16 cellular contexts compared by ENCODE assay signal in the genomic region with DNA sequence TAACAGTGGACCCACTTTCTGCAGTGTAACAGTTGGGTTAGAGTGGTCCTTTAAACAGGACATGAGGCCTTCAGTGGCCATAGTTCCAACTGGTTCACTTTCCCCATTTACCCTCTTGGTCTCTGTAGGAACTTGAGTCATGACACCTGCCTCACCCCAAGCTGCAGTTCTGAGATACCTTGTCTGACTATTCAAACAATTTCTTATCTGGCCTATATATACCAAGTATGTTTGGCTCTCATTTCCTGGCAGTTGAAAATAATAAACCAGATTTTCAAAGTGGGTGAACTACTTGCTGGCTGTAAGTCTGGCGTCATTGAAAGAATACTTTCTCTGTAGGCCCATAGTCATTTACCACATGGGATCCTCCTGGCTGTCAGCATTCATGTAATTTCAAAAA.
"Had no signal": no experiment of that assay in that cellular context is flagged by ENCODE, and none has a peak within 500 bp of the region (broad histone marks: within the 10 kb centered on the region; RNA-seq: fewer than 3 reads in every experiment).

No MANE protein-coding gene starts in this region.

- H3K27me3 ChIP-seq: neural progenitor cell, ovary, testis, vagina had no signal

- H3K4me3 ChIP-seq: coronary artery, neural progenitor cell, ovary, testis, vagina had no signal

- H3K27ac ChIP-seq: coronary artery, neural progenitor cell, ovary, testis, vagina had no signal

- DNase-seq: activated CD4-positive, alpha-beta T cell treated with anti-CD3 and anti-CD28 coated beads for 4 hours; activated CD8-positive, alpha-beta memory T cell treated with anti-CD3 and anti-CD28 coated beads, Interleukin-2, amount 50 U/mL, for 48 hours; activated CD8-positive, alpha-beta T cell treated with anti-CD3 and anti-CD28 coated beads, Interleukin-2, amount 10 ng/mL, durations not matched to agents 7 days and 5 days; activated naive CD4-positive, alpha-beta T cell; activated naive CD8-positive, alpha-beta T cell treated with anti-CD3 and anti-CD28 coated beads, Interleukin-2, amount 50 U/mL, for 24 hours; caudate nucleus; effector CD8-positive, alpha-beta T cell; immature natural killer cell; ovary; stimulated activated CD4-positive, alpha-beta T cell treated with anti-CD3 and anti-CD28 coated beads, Interleukin-4, amount 100 ng/mL, for 1 hour; stimulated activated CD8-positive, alpha-beta memory T cell treated with anti-CD3 and anti-CD28 coated beads, Interleukin-4, amount 100 ng/mL, for 48 hours; testis had no signal

- H3K9ac ChIP-seq: neural progenitor cell had no signal

- ATAC-seq: activated CD8-positive, alpha-beta T cell treated with anti-CD3 and anti-CD28 coated beads, Interleukin-2, amount 10 ng/mL, durations not matched to agents 7 days and 5 days; activated naive CD8-positive, alpha-beta T cell treated with anti-CD3 and anti-CD28 coated beads, Interleukin-2, amount 50 U/mL, for 24 hours; left lobe of liver had no signal

- H3K36me3 ChIP-seq: neural progenitor cell, ovary, vagina had no signal

- H3K9me3 ChIP-seq: ovary, testis, vagina had no signal

- H3K4me2 ChIP-seq: neural progenitor cell had no signal

- H2AFZ ChIP-seq: neural progenitor cell had no signal

- H3K4me1 ChIP-seq: neural progenitor cell, testis, vagina had no signal
